In genomic region chr5:78984611-78985406, GRCh38 we compare ENCODE assay signal across 8 cellular contexts.
DNase-seq lines count a peak whose midpoint lies in the region; ATAC-seq and TF ChIP-seq lines count a peak whose summit lies in the region.

TSS of gene ARSB (minus strand) at chr5:78985310. CDS start at chr5:78985248, 62 bp downstream.

- H3K27ac ChIP-seq in cingulate gyrus (ENCODE audit: low read depth, low read length), result peak within 1 kb of the TSS; percentile 91
- H3K27ac ChIP-seq in layer of hippocampus (ENCODE audit: low read depth, low read length), result peak within 1 kb of the TSS; percentile 90

- peak; percentile 76 for ATAC-seq in HG03432 (IDR thresholded peaks at IDR 0.05; ENCODE audit: unreplicated experiment)

- no peaks in the 10 kb centered on the region for H3K27me3 ChIP-seq in layer of hippocampus (ENCODE audit: control insufficient read depth, insufficient read depth, low read length)

- TF ChIP-seq POLR2A in GM19193 (IDR thresholded peaks at IDR 0.05; ENCODE audit: extremely low read depth, insufficient read depth, insufficient read length), result peak; percentile 67

- DNase-seq in Ammon's horn (ENCODE audit: low spot score) (peak; percentile 85), NCI-H510A (lab: John Stamatoyannopoulos, UW) (peak; percentile 86)
- DNase-seq in activated CD4-positive, alpha-beta T cell treated with anti-CD3 and anti-CD28 coated beads for 4 hours, result peak; percentile 73 to 75
- DNase-seq in stimulated activated CD4-positive, alpha-beta T cell treated with anti-CD3 and anti-CD28 coated beads, Interleukin-1b, Interleukin-23, amount 100 ng/mL, for 48 hours, result peak; percentile 73

Comparison
In these comparisons a context has a peak if more than half of its experiments do, and no peak if none do; other contexts are left out.
1. Peak in every context shown above with its lines: DNase-seq, ATAC-seq and H3K27ac ChIP-seq.